In genomic region chr5:84272776-84273516, GRCh38 we compare ENCODE assay signal across 24 cellular contexts.
DNase-seq lines count a peak whose midpoint lies in the region; ATAC-seq and FAIRE-seq lines count a peak whose summit lies in the region.
"Had no signal": no experiment of that assay in that cellular context is flagged by ENCODE, and none has a peak within 500 bp of the region (broad histone marks: within the 10 kb centered on the region; RNA-seq: fewer than 3 reads in every experiment).

No MANE protein-coding gene starts in this region.

- H3K27me3 ChIP-seq in adipocyte (replicated peaks; ENCODE audit: control insufficient read depth, insufficient read depth, low read length) = no peaks in the 10 kb centered on the region
- H3K27me3 ChIP-seq: heart right ventricle, upper lobe of right lung had no signal

- H3K36me3 ChIP-seq in adipocyte (ENCODE audit: control insufficient read depth, insufficient read depth, low read length, severe bottlenecking) = no peaks in the 10 kb centered on the region
- H3K36me3 ChIP-seq: heart right ventricle, upper lobe of right lung had no signal

- no peak overlapping the region for H3K4me3 ChIP-seq in adipocyte (ENCODE audit: low read length)
- H3K4me3 ChIP-seq: heart right ventricle, mucosa of descending colon, skin epidermis, upper lobe of right lung had no signal

- no peaks in the 10 kb centered on the region for H3K9me3 ChIP-seq in adipocyte (ENCODE audit: control insufficient read depth, low read length)
- H3K9me3 ChIP-seq: heart right ventricle, mucosa of descending colon, upper lobe of right lung had no signal

- peak; percentile 23 for ATAC-seq in GM18520 (IDR thresholded peaks at IDR 0.05; ENCODE audit: unreplicated experiment)
- ATAC-seq in HG02852 (IDR thresholded peaks at IDR 0.05; ENCODE audit: unreplicated experiment) = peak; percentile 22
- ATAC-seq in left lobe of liver = no peak
- ATAC-seq: activated T-helper 17 cell treated with anti-CD3 and anti-CD28 coated beads, Interleukin-2, amount 50 U/mL, for 72 hours; heart right ventricle; left ventricle myocardium superior; mucosa of descending colon; stimulated activated naive CD8-positive, alpha-beta T cell treated with anti-CD3 and anti-CD28 coated beads, Interleukin-15, amount 100 ng/mL, for 72 hours; T-cell; upper lobe of right lung had no signal

- no peak overlapping the region for H3K9ac ChIP-seq in adipocyte (ENCODE audit: low read length)

- DNase-seq in adipocyte (ENCODE audit: low read depth) (peak; percentile 57), left lobe of liver (ENCODE audit: low spot score) (no peak), ureter (ENCODE audit: low spot score) (no peak), SIG-M5 (lab: John Stamatoyannopoulos, UW) (no peak)
- DNase-seq in stimulated activated CD4-positive, alpha-beta T cell treated with anti-CD3 and anti-CD28 coated beads, Interleukin-2, amount 100 ng/mL, for 24 hours = no peak
- DNase-seq: activated CD4-positive, alpha-beta T cell treated with anti-CD3 and anti-CD28 coated beads, Interleukin-2, amount 10 ng/mL, durations not matched to agents 7 days and 5 days; COR-L47; GOT3; heart right ventricle; left ventricle myocardium superior; mucosa of descending colon; NCI-H1436 treated with DMSO at 0.1 percent for 48 hours; NCI-H2171 treated with DMSO at 0.1 percent for 48 hours; NCI-H526; SHP77 treated with DMSO at 0.1 percent for 48 hours; stimulated activated naive CD8-positive, alpha-beta T cell treated with anti-CD3 and anti-CD28 coated beads, Interleukin-15, amount 100 ng/mL, for 72 hours; T-cell; upper lobe of right lung had no signal

- H3K4me1 ChIP-seq in adipocyte (ENCODE audit: control insufficient read depth, insufficient read depth, low read length) = no peaks in the 10 kb centered on the region
- H3K4me1 ChIP-seq: heart right ventricle, upper lobe of right lung had no signal

- FAIRE-seq in islet of Langerhans (lab: Jason Lieb, UNC) = peak; percentile 5
- FAIRE-seq: A204.1 had no signal
